ENCODE assay signal across 16 cellular contexts in the genomic region with DNA sequence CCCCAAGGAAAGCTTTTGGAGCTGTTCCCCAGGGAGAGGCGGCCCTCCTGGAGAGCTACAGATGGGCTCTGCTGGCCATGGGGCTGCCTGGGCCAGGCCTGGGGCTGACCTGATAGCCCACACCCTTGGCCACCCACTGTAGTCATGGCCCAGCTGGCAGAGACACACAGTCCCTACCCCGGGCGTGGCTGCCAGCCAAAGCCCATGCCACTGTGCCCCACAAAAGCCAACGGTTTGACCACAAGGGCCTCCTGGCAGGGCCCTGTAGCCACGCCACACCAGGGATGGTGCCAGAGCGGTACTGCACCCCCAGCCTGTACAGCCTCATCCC. TPM values are rescaled to one million over a fixed set of nuclear protein-coding genes. Genes with fewer than 3 reads are reported as not detected.
DNase-seq lines count a peak whose midpoint lies in the region; ATAC-seq and TF ChIP-seq lines count a peak whose summit lies in the region.
"Had no signal": no experiment of that assay in that cellular context is flagged by ENCODE, and none has a peak within 500 bp of the region (broad histone marks: within the 10 kb centered on the region; RNA-seq: fewer than 3 reads in every experiment).

No MANE protein-coding gene starts in this region.

- H3K36me3 Mint-ChIP-seq in central memory CD8-positive, alpha-beta T cell (ENCODE audit: insufficient read depth): peaks cover 2% of the 10 kb centered on the region
- no peaks in the 10 kb centered on the region for H3K36me3 Mint-ChIP-seq in nephron progenitor cell (ENCODE audit: low read depth)
- peaks cover 0 to 8% of the 10 kb centered on the region in 2 donors for H3K36me3 Mint-ChIP-seq in CD4-positive, alpha-beta memory T cell
- peaks cover 0 to 3% (median 0%) of the 10 kb centered on the region in 5 donors for H3K36me3 Mint-ChIP-seq in naive thymus-derived CD4-positive, alpha-beta T cell

- H4K8ac ChIP-seq in mesenchymal stem cell (ENCODE audit: low read length): no peak overlapping the region

- peak overlapping the region; percentile 54 for H4K91ac ChIP-seq in mesenchymal stem cell (ENCODE audit: low read length)

- no peak overlapping the region for H3K4me3 Mint-ChIP-seq in central memory CD8-positive, alpha-beta T cell
- H3K4me3 Mint-ChIP-seq in nephron progenitor cell: no peak overlapping the region
- H3K4me3 Mint-ChIP-seq in CD4-positive, alpha-beta memory T cell: no peak overlapping the region
- H3K4me3 Mint-ChIP-seq in naive thymus-derived CD4-positive, alpha-beta T cell: no peak overlapping the region
- H3K4me3 Mint-ChIP-seq: activated CD4-positive, alpha-beta memory T cell treated with anti-CD3 and anti-CD28 coated beads, Interleukin-2, amount 10 ng/mL, durations not matched to agents 7 days and 5 days; CD4-positive, CD25-positive, alpha-beta regulatory T cell; HFFc6 had no signal

- no peak overlapping the region for H2BK5ac ChIP-seq in mesenchymal stem cell (ENCODE audit: low read depth, low read length, poor library complexity, severe bottlenecking)

- no peak for ATAC-seq in central memory CD8-positive, alpha-beta T cell (replicated peaks; ENCODE audit: extremely low read depth, poor library complexity, severe bottlenecking)
- no peak for ATAC-seq in naive thymus-derived CD4-positive, alpha-beta T cell
- ATAC-seq: GM12878 had no signal

- 95% methylated on average over 6 of the region's 6 CpGs for WGBS in mesenchymal stem cell

- no peak overlapping the region for H3K4me2 ChIP-seq in mesenchymal stem cell (ENCODE audit: low read length, poor library complexity, severe bottlenecking)

- no peak overlapping the region for H3K23ac ChIP-seq in mesenchymal stem cell (ENCODE audit: low read length in 2 of 2)

- H3K36me3 ChIP-seq in mesenchymal stem cell (ENCODE audit: control insufficient read depth in 1 of 2, insufficient read depth in 2 of 2, low read depth in 1 of 2, low read length in 2 of 2) (peaks cover 2 to 72% of the 10 kb centered on the region in 2 experiments), Peyer's patch (peaks cover 0 to 5% (median 0%) of the 10 kb centered on the region in 3 donors)
- H3K36me3 ChIP-seq in CD4-positive, alpha-beta memory T cell (ENCODE audit: insufficient read depth, low read length): no peaks in the 10 kb centered on the region
- no peaks in the 10 kb centered on the region for H3K36me3 ChIP-seq in naive thymus-derived CD4-positive, alpha-beta T cell (ENCODE audit: control insufficient read depth in 2 of 3, insufficient read depth in 3 of 3, low read length in 3 of 3)
- H3K36me3 ChIP-seq: SJCRH30 had no signal

- CTCF ChIA-PET in CD4-positive, alpha-beta memory T cell (lab: Charles Lee; ENCODE audit: partially characterized antibody): no interaction called here
- CTCF ChIA-PET in naive thymus-derived CD4-positive, alpha-beta T cell (lab: Charles Lee): no interaction called here

- no peaks in the 10 kb centered on the region for H3K9me3 Mint-ChIP-seq in central memory CD8-positive, alpha-beta T cell
- H3K9me3 Mint-ChIP-seq in nephron progenitor cell: no peaks in the 10 kb centered on the region
- H3K9me3 Mint-ChIP-seq in CD4-positive, alpha-beta memory T cell: no peaks in the 10 kb centered on the region
- H3K9me3 Mint-ChIP-seq in naive thymus-derived CD4-positive, alpha-beta T cell: no peaks in the 10 kb centered on the region
- H3K9me3 Mint-ChIP-seq: activated CD4-positive, alpha-beta memory T cell treated with anti-CD3 and anti-CD28 coated beads, Interleukin-2, amount 10 ng/mL, durations not matched to agents 7 days and 5 days; CD4-positive, CD25-positive, alpha-beta regulatory T cell; HFFc6 had no signal

- H3K4me1 Mint-ChIP-seq in central memory CD8-positive, alpha-beta T cell: peaks cover 37% of the 10 kb centered on the region
- H3K4me1 Mint-ChIP-seq in nephron progenitor cell: peaks cover 34% of the 10 kb centered on the region
- peaks cover 15 to 44% (median 23%) of the 10 kb centered on the region in 4 donors for H3K4me1 Mint-ChIP-seq in CD4-positive, alpha-beta memory T cell
- peaks cover 2 to 39% (median 26%) of the 10 kb centered on the region in 7 donors for H3K4me1 Mint-ChIP-seq in naive thymus-derived CD4-positive, alpha-beta T cell

- no peak overlapping the region for H2BK15ac ChIP-seq in mesenchymal stem cell (ENCODE audit: low read depth, poor library complexity, severe bottlenecking)

- H3K27me3 Mint-ChIP-seq in central memory CD8-positive, alpha-beta T cell: no peaks in the 10 kb centered on the region
- H3K27me3 Mint-ChIP-seq in nephron progenitor cell (ENCODE audit: low read depth, poor library complexity): peaks cover 4% of the 10 kb centered on the region
- no peaks in the 10 kb centered on the region for H3K27me3 Mint-ChIP-seq in CD4-positive, alpha-beta memory T cell
- peaks cover 0 to 6% (median 0%) of the 10 kb centered on the region in 5 donors for H3K27me3 Mint-ChIP-seq in naive thymus-derived CD4-positive, alpha-beta T cell
- H3K27me3 Mint-ChIP-seq: activated CD4-positive, alpha-beta memory T cell treated with anti-CD3 and anti-CD28 coated beads, Interleukin-2, amount 10 ng/mL, durations not matched to agents 7 days and 5 days had no signal

- no peak overlapping the region for H2BK120ac ChIP-seq in mesenchymal stem cell (ENCODE audit: low read depth, low read length)

- peak overlapping the region; percentile 29 to 67 for H3K18ac ChIP-seq in mesenchymal stem cell (ENCODE audit: low read depth in 1 of 2, low read length in 2 of 2)

- H3K9ac ChIP-seq in mesenchymal stem cell (ENCODE audit: low read length): no peak overlapping the region

- no peak overlapping the region for H2AK5ac ChIP-seq in mesenchymal stem cell (ENCODE audit: low read length, severe bottlenecking)

- POLR2A ChIA-PET in CD4-positive, alpha-beta memory T cell (lab: Charles Lee; ENCODE audit: partially characterized antibody): no interaction called here
- POLR2A ChIA-PET in naive thymus-derived CD4-positive, alpha-beta T cell (lab: Charles Lee): no interaction called here

- no peak for TF ChIP-seq POLR2A in Peyer's patch (IDR thresholded peaks at IDR 0.05)

- peak overlapping the region in 1 of 2 experiments; percentile 33 for H2BK12ac ChIP-seq in mesenchymal stem cell (ENCODE audit: low read length in 2 of 2)

- H3K27me3 ChIP-seq in HL-60 (ENCODE audit: insufficient read depth, poor library complexity, severe bottlenecking) (no peaks in the 10 kb centered on the region), mesenchymal stem cell (ENCODE audit: control insufficient read depth in 1 of 2, insufficient read depth in 1 of 2, low read length in 2 of 2) (no peaks in the 10 kb centered on the region), Peyer's patch (no peaks in the 10 kb centered on the region)
- H3K27me3 ChIP-seq in CD4-positive, alpha-beta memory T cell (ENCODE audit: insufficient read depth, low read length): no peaks in the 10 kb centered on the region
- no peaks in the 10 kb centered on the region for H3K27me3 ChIP-seq in naive thymus-derived CD4-positive, alpha-beta T cell (ENCODE audit: control insufficient read depth in 2 of 2, insufficient read depth in 2 of 2, low read length in 2 of 2)
- H3K27me3 ChIP-seq: SJCRH30 had no signal

- peak overlapping the region; percentile 74 for H3K27ac Mint-ChIP-seq in central memory CD8-positive, alpha-beta T cell (ENCODE audit: low read depth)
- no peak overlapping the region for H3K27ac Mint-ChIP-seq in nephron progenitor cell
- peak overlapping the region in 1 of 7 donors; percentile 47 for H3K27ac Mint-ChIP-seq in CD4-positive, alpha-beta memory T cell
- H3K27ac Mint-ChIP-seq in naive thymus-derived CD4-positive, alpha-beta T cell: no peak overlapping the region
- H3K27ac Mint-ChIP-seq: activated CD4-positive, alpha-beta memory T cell treated with anti-CD3 and anti-CD28 coated beads, Interleukin-2, amount 10 ng/mL, durations not matched to agents 7 days and 5 days; HFFc6 had no signal

- H3K79me1 ChIP-seq in mesenchymal stem cell (replicated peaks; ENCODE audit: low read length, poor library complexity, severe bottlenecking): peaks cover 50% of the 10 kb centered on the region

- H3K4me1 ChIP-seq in mesenchymal stem cell (ENCODE audit: control insufficient read depth, insufficient read depth, low read depth, low read length) (peaks cover 28% of the 10 kb centered on the region), Peyer's patch (peaks cover 0 to 32% (median 0%) of the 10 kb centered on the region in 4 donors)
- H3K4me1 ChIP-seq in CD4-positive, alpha-beta memory T cell (ENCODE audit: insufficient read depth, low read length): peaks cover 5% of the 10 kb centered on the region
- H3K4me1 ChIP-seq in naive thymus-derived CD4-positive, alpha-beta T cell (ENCODE audit: control insufficient read depth in 2 of 2, insufficient read depth in 2 of 2, low read length in 2 of 2): peaks cover 0 to 4% of the 10 kb centered on the region in 2 donors

- DNase-seq in HL-60 (ENCODE audit: low read depth in 1 of 2, low spot score in 1 of 2): peak; percentile 33 to 41
- DNase-seq in central memory CD8-positive, alpha-beta T cell (ENCODE audit: low spot score in 2 of 2): no peak
- no peak for DNase-seq in mesenchymal stem cell
- DNase-seq in substantia nigra (lab: John Stamatoyannopoulos, UW): peak in 9 of 49 donors; percentile 23 to 87 (median 35)
- no peak for DNase-seq in Peyer's patch
- DNase-seq in nephron progenitor cell: no peak
- no peak for DNase-seq in CD4-positive, alpha-beta memory T cell
- DNase-seq in naive thymus-derived CD4-positive, alpha-beta T cell: no peak
- DNase-seq: activated CD4-positive, alpha-beta memory T cell treated with anti-CD3 and anti-CD28 coated beads, Interleukin-2, amount 10 ng/mL, durations not matched to agents 7 days and 5 days; CD4-positive, CD25-positive, alpha-beta regulatory T cell; EL; HFFc6; NCI-H2029 treated with DMSO at 0.1 percent for 48 hours; NCI-H82 had no signal

- TF ChIP-seq CTCF in HL-60 (IDR thresholded peaks at IDR 0.05; ENCODE audit: insufficient read depth, low read length) (no peak), Peyer's patch (IDR thresholded peaks at IDR 0.05) (no peak), nephron progenitor cell (IDR thresholded peaks at IDR 0.05) (no peak)

- intact Hi-C loops in CD4-positive, alpha-beta memory T cell (cut with micrococcal nuclease): no loop called here
- intact Hi-C loops in naive thymus-derived CD4-positive, alpha-beta T cell (cut with micrococcal nuclease): loop anchor here in 1 of 2 donors (10.0 kb wide), 1 partner anchor 55 kb away; no protein-coding TSS in a partner anchor

- H3K27ac ChIP-seq in HL-60 (replicated peaks) (peak overlapping the region; percentile 58), mesenchymal stem cell (ENCODE audit: low read length, poor library complexity, severe bottlenecking) (no peak overlapping the region), substantia nigra (ENCODE audit: low read depth, low read length, poor library complexity, severe bottlenecking) (peak overlapping the region; percentile 27), Peyer's patch (peak overlapping the region in 1 of 4 donors; percentile 11)
- no peak overlapping the region for H3K27ac ChIP-seq in CD4-positive, alpha-beta memory T cell (ENCODE audit: low read depth, low read length)
- no peak overlapping the region for H3K27ac ChIP-seq in naive thymus-derived CD4-positive, alpha-beta T cell (ENCODE audit: low read depth, low read length)
- H3K27ac ChIP-seq: SJCRH30 had no signal

- peak overlapping the region in 1 of 2 experiments; percentile 74 for H3K14ac ChIP-seq in mesenchymal stem cell (ENCODE audit: low read length in 2 of 2)

- H3K9me3 ChIP-seq in mesenchymal stem cell (ENCODE audit: control insufficient read depth, low read length) (no peaks in the 10 kb centered on the region), Peyer's patch (no peaks in the 10 kb centered on the region)
- H3K9me3 ChIP-seq in CD4-positive, alpha-beta memory T cell (ENCODE audit: control insufficient read depth in 1 of 2, low read length in 2 of 2): no peaks in the 10 kb centered on the region
- H3K9me3 ChIP-seq in naive thymus-derived CD4-positive, alpha-beta T cell (ENCODE audit: control insufficient read depth in 2 of 3, low read length in 3 of 3): no peaks in the 10 kb centered on the region
- H3K9me3 ChIP-seq: SJCRH30 had no signal

- no peak overlapping the region for H2AFZ ChIP-seq in mesenchymal stem cell (ENCODE audit: low read depth, low read length)

- peak overlapping the region in 1 of 2 experiments; percentile 17 for H3K4ac ChIP-seq in mesenchymal stem cell (ENCODE audit: low read depth in 1 of 2, low read length in 2 of 2)

- H3K4me3 ChIP-seq in HL-60 (replicated peaks; ENCODE audit: insufficient read depth, low read length) (no peak overlapping the region), mesenchymal stem cell (ENCODE audit: insufficient read depth in 1 of 2, low read depth in 1 of 2, low read length in 2 of 2) (no peak overlapping the region), Peyer's patch (no peak overlapping the region)
- no peak overlapping the region for H3K4me3 ChIP-seq in CD4-positive, alpha-beta memory T cell (ENCODE audit: low read length in 2 of 2)
- H3K4me3 ChIP-seq in naive thymus-derived CD4-positive, alpha-beta T cell (ENCODE audit: low read length): no peak overlapping the region
- H3K4me3 ChIP-seq: GM12878, SJCRH30 had no signal

RNA-seq across cellular contexts. Expression of a gene that starts 15.2 kb away (rescaled TPM):
- polyA plus RNA-seq in mesenchymal stem cell (2013, experiment 1 of 2): 25.9 TPM
- polyA plus RNA-seq in mesenchymal stem cell (2013, experiment 2 of 2): 26.0 TPM
- total RNA-seq in Peyer's patch: 10 to 100 TPM in 3 of 4 donors, 1 to 10 TPM in 1; 8.3 to 24.3 (median 23.1) TPM
- total RNA-seq in CD4-positive, alpha-beta memory T cell: 10 to 100 TPM; 11.5 to 12.2 TPM
- polyA plus RNA-seq in CD4-positive, alpha-beta memory T cell: 1 to 10 TPM in 1 of 2 donors, under 1 TPM in 1; 0.58 to 2.6 TPM
- total RNA-seq in naive thymus-derived CD4-positive, alpha-beta T cell: 10 to 100 TPM in 1 of 5 experiments, 1 to 10 TPM in 4; 2.7 to 17.7 (median 8.2) TPM
- polyA plus RNA-seq in naive thymus-derived CD4-positive, alpha-beta T cell: under 1 TPM; 0.92 to 0.97 TPM

RNA-seq across cellular contexts. Expression of a gene that starts 38.8 kb away (rescaled TPM):
- 18.1 TPM for polyA plus RNA-seq in mesenchymal stem cell (2013, experiment 1 of 2)
- polyA plus RNA-seq in mesenchymal stem cell (2013, experiment 2 of 2): 17.5 TPM
- total RNA-seq in Peyer's patch: 10 to 100 TPM; 34.7 to 75.0 (median 69.2) TPM
- 10 to 100 TPM; 52.1 to 55.8 TPM for total RNA-seq in CD4-positive, alpha-beta memory T cell
- 10 to 100 TPM; 46.7 to 67.3 TPM for polyA plus RNA-seq in CD4-positive, alpha-beta memory T cell
- total RNA-seq in naive thymus-derived CD4-positive, alpha-beta T cell: 10 to 100 TPM; 16.4 to 55.3 (median 41.3) TPM
- polyA plus RNA-seq in naive thymus-derived CD4-positive, alpha-beta T cell: 10 to 100 TPM; 42.2 to 61.8 TPM

Comparison
In these comparisons a context has a peak if more than half of its experiments do, and no peak if none do; other contexts are left out.
1. DNase-seq: peak in HL-60 (2 of 2); none in central memory CD8-positive, alpha-beta T cell (0 of 2), mesenchymal stem cell (single experiment), Peyer's patch (0 of 3), nephron progenitor cell (single experiment), CD4-positive, alpha-beta memory T cell (0 of 5) and naive thymus-derived CD4-positive, alpha-beta T cell (0 of 9).
2. H3K27ac ChIP-seq: peak in HL-60 (single experiment) and substantia nigra (single experiment); none in mesenchymal stem cell (single experiment), CD4-positive, alpha-beta memory T cell (single experiment) and naive thymus-derived CD4-positive, alpha-beta T cell (single experiment).